9 cellular contexts compared by ENCODE assay signal in genomic region chr5:61701877-61702602, GRCh38.
DNase-seq lines count a peak whose midpoint lies in the region; ATAC-seq and TF ChIP-seq lines count a peak whose summit lies in the region.
"Had no signal": no experiment of that assay in that cellular context is flagged by ENCODE, and none has a peak within 500 bp of the region (broad histone marks: within the 10 kb centered on the region; RNA-seq: fewer than 3 reads in every experiment).

No MANE protein-coding gene starts in this region.

- H3K14ac ChIP-seq in neuronal stem cell (ENCODE audit: low read length) (no peak overlapping the region), mesenchymal stem cell (ENCODE audit: low read length in 2 of 2) (no peak overlapping the region)

- H3K79me1 ChIP-seq in neuronal stem cell (ENCODE audit: low read depth, low read length) (no peaks in the 10 kb centered on the region), mesenchymal stem cell (replicated peaks; ENCODE audit: low read length, poor library complexity, severe bottlenecking) (no peaks in the 10 kb centered on the region)

- H3K36me3 ChIP-seq in neuronal stem cell (replicated peaks in 1 of 2; ENCODE audit: control insufficient read depth in 2 of 2, insufficient read depth in 2 of 2, low read length in 2 of 2) (no peaks in the 10 kb centered on the region), mesenchymal stem cell (ENCODE audit: control insufficient read depth in 1 of 2, insufficient read depth in 2 of 2, low read depth in 1 of 2, low read length in 2 of 2) (no peaks in the 10 kb centered on the region), ovary (no peaks in the 10 kb centered on the region)

- no peak overlapping the region for H2BK120ac ChIP-seq in neuronal stem cell (ENCODE audit: low read depth, low read length)
- no peak overlapping the region for H2BK120ac ChIP-seq in mesenchymal stem cell (ENCODE audit: low read depth, low read length)

- no peak overlapping the region for H2BK15ac ChIP-seq in neuronal stem cell (ENCODE audit: low read length)
- no peak overlapping the region for H2BK15ac ChIP-seq in mesenchymal stem cell (ENCODE audit: low read depth, poor library complexity, severe bottlenecking)

- H3K9ac ChIP-seq in neuronal stem cell (ENCODE audit: low read depth, low read length, poor library complexity) (no peak overlapping the region), mesenchymal stem cell (ENCODE audit: low read length) (no peak overlapping the region)

- no peak overlapping the region for H2BK5ac ChIP-seq in neuronal stem cell (ENCODE audit: low read length)
- no peak overlapping the region for H2BK5ac ChIP-seq in mesenchymal stem cell (ENCODE audit: low read depth, low read length, poor library complexity, severe bottlenecking)

- peaks cover 6 to 17% of the 10 kb centered on the region in 2 donors for H3K4me1 ChIP-seq in neuronal stem cell (ENCODE audit: control insufficient read depth in 2 of 2, insufficient read depth in 1 of 2, low read depth in 1 of 2, low read length in 2 of 2)
- no peaks in the 10 kb centered on the region for H3K4me1 ChIP-seq in mesenchymal stem cell (ENCODE audit: control insufficient read depth, insufficient read depth, low read depth, low read length)
- H3K4me1 ChIP-seq in ovary (ENCODE audit: insufficient read depth), result no peaks in the 10 kb centered on the region

- H2BK12ac ChIP-seq in neuronal stem cell (ENCODE audit: low read length) (no peak overlapping the region), mesenchymal stem cell (ENCODE audit: low read length in 2 of 2) (no peak overlapping the region)

- H3K27me3 ChIP-seq in neuronal stem cell (ENCODE audit: control insufficient read depth in 3 of 3, insufficient read depth in 3 of 3, low read depth in 1 of 3, low read length in 3 of 3) (no peaks in the 10 kb centered on the region), mesenchymal stem cell (ENCODE audit: control insufficient read depth in 1 of 2, insufficient read depth in 1 of 2, low read length in 2 of 2) (peaks cover 0 to 11% of the 10 kb centered on the region in 2 experiments), ovary (no peaks in the 10 kb centered on the region)

- no peak for TF ChIP-seq CTCF in ovary (IDR thresholded peaks at IDR 0.05)

- no peak for TF ChIP-seq POLR2A in ovary (IDR thresholded peaks at IDR 0.05)

- peak overlapping the region; percentile 53 for H2AFZ ChIP-seq in neuronal stem cell (ENCODE audit: low read length)
- no peak overlapping the region for H2AFZ ChIP-seq in mesenchymal stem cell (ENCODE audit: low read depth, low read length)

- H4K91ac ChIP-seq in neuronal stem cell (ENCODE audit: low read depth, low read length, poor library complexity), result no peak overlapping the region
- no peak overlapping the region for H4K91ac ChIP-seq in mesenchymal stem cell (ENCODE audit: low read length)

- no peak overlapping the region for H3K27ac ChIP-seq in neuronal stem cell (replicated peaks; ENCODE audit: low read length)
- no peak overlapping the region for H3K27ac ChIP-seq in mesenchymal stem cell (ENCODE audit: low read length, poor library complexity, severe bottlenecking)
- no peak overlapping the region for H3K27ac ChIP-seq in ovary

- H3K9me3 ChIP-seq in neuronal stem cell (replicated peaks in 1 of 2; ENCODE audit: control insufficient read depth in 2 of 2, insufficient read depth in 1 of 2, low read depth in 1 of 2, low read length in 2 of 2) (no peaks in the 10 kb centered on the region), mesenchymal stem cell (ENCODE audit: control insufficient read depth, low read length) (no peaks in the 10 kb centered on the region), ovary (no peaks in the 10 kb centered on the region)

- H3K4me2 ChIP-seq in neuronal stem cell (ENCODE audit: insufficient read depth, low read length, poor library complexity, severe bottlenecking) (no peak overlapping the region), mesenchymal stem cell (ENCODE audit: low read length, poor library complexity, severe bottlenecking) (no peak overlapping the region)

- H3K4me3 ChIP-seq in neuronal stem cell (ENCODE audit: low read length in 2 of 2) (no peak overlapping the region), mesenchymal stem cell (ENCODE audit: insufficient read depth in 1 of 2, low read depth in 1 of 2, low read length in 2 of 2) (no peak overlapping the region), ovary (no peak overlapping the region)

- no peak for DNase-seq in neuronal stem cell (ENCODE audit: low spot score)
- no peak for DNase-seq in RKO (ENCODE audit: low spot score)
- DNase-seq in mesenchymal stem cell, result no peak
- no peak for DNase-seq in ovary
- no peak for DNase-seq in HuH-7.5 (ENCODE audit: low spot score)
- DNase-seq: Calu3 had no signal

- H3K4ac ChIP-seq in neuronal stem cell (ENCODE audit: low read length) (no peak overlapping the region), mesenchymal stem cell (ENCODE audit: low read depth in 1 of 2, low read length in 2 of 2) (no peak overlapping the region)

- WGBS in neuronal stem cell (ENCODE audit: extremely low coverage in 2 of 2, insufficient read length in 2 of 2, insufficient replicate concordance in 1 of 2), 2 donors, result no CpG with 5 or more reads among the region's 4 CpGs
- 79% methylated on average over 4 of the region's 4 CpGs for WGBS in mesenchymal stem cell
- 65 to 75% (median 68%) methylated on average over 4 of the region's 4 CpGs for WGBS in ovary, 3 donors

- H2AK5ac ChIP-seq in neuronal stem cell (ENCODE audit: low read depth, low read length) (no peak overlapping the region), mesenchymal stem cell (ENCODE audit: low read length, severe bottlenecking) (no peak overlapping the region)

- no peak for TF ChIP-seq EP300 in ovary (IDR thresholded peaks at IDR 0.05)

- H3K23ac ChIP-seq in neuronal stem cell (ENCODE audit: low read depth, low read length, poor library complexity) (no peak overlapping the region), mesenchymal stem cell (ENCODE audit: low read length in 2 of 2) (no peak overlapping the region)

- H3K18ac ChIP-seq in neuronal stem cell (ENCODE audit: low read length) (no peak overlapping the region), mesenchymal stem cell (ENCODE audit: low read depth in 1 of 2, low read length in 2 of 2) (no peak overlapping the region)

- ATAC-seq in GM18870 (IDR thresholded peaks at IDR 0.05; ENCODE audit: unreplicated experiment), result peak; percentile 79
- ATAC-seq in GM21717 (IDR thresholded peaks at IDR 0.05; ENCODE audit: unreplicated experiment), result peak; percentile 70
- ATAC-seq in HG03280 (IDR thresholded peaks at IDR 0.05; ENCODE audit: unreplicated experiment), result peak; percentile 58

- H4K8ac ChIP-seq in neuronal stem cell (ENCODE audit: low read depth, low read length) (no peak overlapping the region), mesenchymal stem cell (ENCODE audit: low read length) (no peak overlapping the region)

- intact Hi-C loops in ovary (cut with DNase I), result no loop called here
